8 cellular contexts compared by ENCODE assay signal in the genomic region with DNA sequence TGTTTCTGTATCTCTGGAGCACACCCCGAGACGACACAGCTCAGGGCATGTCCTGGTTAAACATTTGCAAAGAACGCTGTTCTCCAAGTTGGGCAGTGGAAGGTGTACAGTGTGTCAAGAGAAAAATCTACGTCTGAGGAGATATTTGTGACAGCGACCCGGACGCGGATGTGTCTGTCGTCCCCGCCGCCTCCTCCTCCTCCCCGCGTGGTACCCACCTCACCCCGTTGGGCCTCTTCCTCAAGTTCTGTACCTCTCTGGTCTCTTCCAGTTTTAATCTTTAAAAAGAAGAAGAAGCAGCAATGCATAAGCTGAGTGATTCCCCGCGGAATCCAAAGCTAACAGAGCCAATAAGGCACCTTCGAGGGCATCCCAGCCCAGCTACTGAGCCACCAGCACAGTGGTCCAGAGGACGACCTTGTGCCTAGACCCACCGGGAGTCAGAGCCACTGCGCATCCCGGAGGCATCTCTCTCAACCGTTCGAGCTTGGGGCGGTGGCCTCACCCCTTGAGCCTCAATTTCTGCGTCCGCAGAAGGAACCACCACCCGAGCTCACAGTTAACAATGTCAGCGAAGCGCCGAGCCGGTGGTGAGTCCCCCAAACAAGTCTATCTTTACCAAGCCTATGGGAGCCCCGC. TPM values are rescaled to one million over a fixed set of nuclear protein-coding genes. Genes with fewer than 3 reads are reported as not detected.
DNase-seq lines count a peak whose midpoint lies in the region; ATAC-seq and TF ChIP-seq lines count a peak whose summit lies in the region.

No MANE protein-coding gene starts in this region.

- H3K79me2 ChIP-seq in DND-41 (ENCODE audit: insufficient read depth, low read length) (peaks cover 68% of the 10 kb centered on the region), GM23338 (replicated peaks; ENCODE audit: insufficient read depth) (peaks cover 11% of the 10 kb centered on the region)

- H3K27ac ChIP-seq in DND-41 (ENCODE audit: low read length) (peak overlapping the region; percentile 69), GM23338 (ENCODE audit: low read depth) (no peak overlapping the region), skeletal muscle tissue (ENCODE audit: low read depth, low read length) (peak overlapping the region; percentile 81)

- peak; percentile 39 for ATAC-seq in DND-41 (ENCODE audit: insufficient read depth, low read depth)
- peak; percentile 9 for ATAC-seq in GM23338
- peak; percentile 25 for ATAC-seq in left ventricle myocardium superior

- H3F3A ChIP-seq in GM23338 (replicated peaks; ENCODE audit: low read depth) = peaks cover 9% of the 10 kb centered on the region; the same call in 1 of the 2 replicates

- H3K9me2 ChIP-seq in GM23338 (ENCODE audit: insufficient read depth) = no peaks in the 10 kb centered on the region

- no peak for TF ChIP-seq POLR2A in NB4 (IDR thresholded peaks at IDR 0.05; ENCODE audit: extremely low read depth, insufficient read length)

- H3K4me3 ChIP-seq in DND-41 (ENCODE audit: low read depth in 1 of 2, low read length in 2 of 2) = peak overlapping the region; percentile 73 to 91
- H3K4me3 ChIP-seq in GM23338 = peak overlapping the region; percentile 97
- H3K4me3 ChIP-seq in NB4 (ENCODE audit: low read depth, low read length) = peak overlapping the region; percentile 99
- peak overlapping the region; percentile 91 to 100 (median 99) for H3K4me3 ChIP-seq in skeletal muscle tissue (ENCODE audit: low read length in 3 of 3)

- peaks cover 11% of the 10 kb centered on the region for H3K27me3 Mint-ChIP-seq in GM23338 (ENCODE audit: insufficient read depth, low read depth, poor library complexity)

- H3K4me3 Mint-ChIP-seq in GM23338 = peak overlapping the region; percentile 98

- no peaks in the 10 kb centered on the region; the same call in 2 of the 3 replicates for H3K9me3 Mint-ChIP-seq in GM23338

- DNase-seq in DND-41 (peak; percentile 43), GM23338 (ENCODE audit: low spot score) (no peak), NB4 (ENCODE audit: low read depth) (peak; percentile 47), left ventricle myocardium superior (no peak), SHP77 (lab: John Stamatoyannopoulos, UW) (no peak), pons (ENCODE audit: low spot score) (no peak)
- peak; percentile 51 for DNase-seq in activated naive CD4-positive, alpha-beta T cell treated with anti-CD3 and anti-CD28 coated beads, Interleukin-2, amount 50 U/mL, for 16 hours

- intact Hi-C loops in left ventricle myocardium superior (cut with micrococcal nuclease) = no loop called here

- H3K27me3 ChIP-seq in DND-41 (ENCODE audit: insufficient read depth, low read length, poor library complexity) (no peaks in the 10 kb centered on the region), GM23338 (ENCODE audit: insufficient read depth) (no peaks in the 10 kb centered on the region), skeletal muscle tissue (ENCODE audit: control insufficient read depth in 3 of 3, insufficient read depth in 3 of 3, low read length in 3 of 3) (no peaks in the 10 kb centered on the region)

- peak overlapping the region; percentile 95 for H3K27ac Mint-ChIP-seq in GM23338

- H3K36me3 ChIP-seq in DND-41 (ENCODE audit: insufficient read depth, low read length) (peaks cover 49% of the 10 kb centered on the region), GM23338 (ENCODE audit: insufficient read depth) (peaks cover 21% of the 10 kb centered on the region), skeletal muscle tissue (ENCODE audit: control insufficient read depth in 3 of 3, insufficient read depth in 3 of 3, low read length in 3 of 3) (peaks cover 26 to 40% (median 37%) of the 10 kb centered on the region in 3 donors)

- H2AFZ ChIP-seq in DND-41 (ENCODE audit: low read depth, low read length) = peak overlapping the region; percentile 75
- peak overlapping the region; percentile 97; the same call in 1 of the 2 replicates for H2AFZ ChIP-seq in GM23338

- peaks cover 28% of the 10 kb centered on the region for H3K36me3 Mint-ChIP-seq in GM23338 (ENCODE audit: low read depth)

- H3K9ac ChIP-seq in DND-41 (ENCODE audit: low read depth, low read length) (peak overlapping the region; percentile 64), skeletal muscle tissue (ENCODE audit: low read depth in 1 of 3, low read length in 3 of 3) (peak overlapping the region; percentile 91 to 95 (median 94))

- peak overlapping the region; percentile 79 for H3K4me2 ChIP-seq in DND-41 (ENCODE audit: insufficient read depth, low read length)
- H3K4me2 ChIP-seq in GM23338 = peak overlapping the region; percentile 99

- H3K9me3 ChIP-seq in DND-41 (ENCODE audit: insufficient read depth, low read length, severe bottlenecking) = no peaks in the 10 kb centered on the region
- H3K9me3 ChIP-seq in skeletal muscle tissue (ENCODE audit: control insufficient read depth in 3 of 3, low read length in 3 of 3) = no peaks in the 10 kb centered on the region

- TF ChIP-seq CTCF in DND-41 (IDR thresholded peaks at IDR 0.05; ENCODE audit: borderline replicate concordance, extremely low read depth, low read length, poor library complexity, severe bottlenecking) = no peak
- no peak for TF ChIP-seq CTCF in GM23338 (conservative IDR thresholded peaks at IDR 0.05; ENCODE audit: low read depth in 2 of 2)
- TF ChIP-seq CTCF in NB4 (IDR thresholded peaks at IDR 0.05; ENCODE audit: low read depth, low read length) = no peak

- H3K4me1 ChIP-seq in DND-41 (ENCODE audit: insufficient read depth, low read length) = peaks cover 28% of the 10 kb centered on the region
- H3K4me1 ChIP-seq in GM23338 (ENCODE audit: insufficient read depth) = peaks cover 34% of the 10 kb centered on the region
- peaks cover 22 to 39% (median 23%) of the 10 kb centered on the region in 3 donors for H3K4me1 ChIP-seq in skeletal muscle tissue (ENCODE audit: control insufficient read depth in 3 of 3, insufficient read depth in 3 of 3, low read length in 3 of 3)

- H4K20me1 ChIP-seq in DND-41 (ENCODE audit: insufficient read depth, low read length) = peaks cover 9% of the 10 kb centered on the region
- H4K20me1 ChIP-seq in GM23338 (replicated peaks; ENCODE audit: insufficient read depth) = no peaks in the 10 kb centered on the region

- peaks cover 41% of the 10 kb centered on the region for H3K4me1 Mint-ChIP-seq in GM23338

RNA-seq across cellular contexts. Expression of gene C9orf78, which starts 0.5 kb away (rescaled TPM):
- total RNA-seq in GM23338 (2014; rRNA removed; shearing (Covaris generic)) = 34.4 and 46.1 TPM in 2 replicates
- polyA plus RNA-seq in GM23338 (2016; fragmentation: Nextera tagmentation; extraction: Ambion mirVana) = 72.8 and 84.6 TPM in 2 replicates
- total RNA-seq in left ventricle myocardium superior (35.6 TPM), skeletal muscle tissue (32.9 TPM)

RNA-seq across cellular contexts. Expression of gene USP20, which starts 0.7 kb away (rescaled TPM):
- total RNA-seq in GM23338 (2014; rRNA removed; shearing (Covaris generic)) = 12.0 and 13.0 TPM in 2 replicates
- polyA plus RNA-seq in GM23338 (2016; fragmentation: Nextera tagmentation; extraction: Ambion mirVana) = 9.9 and 10.4 TPM in 2 replicates
- total RNA-seq in left ventricle myocardium superior (11.6 TPM), skeletal muscle tissue (3.7 TPM)

RNA-seq across cellular contexts. Expression of gene TOR1A, which starts 10.7 kb away (rescaled TPM):
- 33.9 and 45.7 TPM in 2 replicates for total RNA-seq in GM23338 (2014; rRNA removed; shearing (Covaris generic))
- 23.6 and 24.2 TPM in 2 replicates for polyA plus RNA-seq in GM23338 (2016; fragmentation: Nextera tagmentation; extraction: Ambion mirVana)
- total RNA-seq in left ventricle myocardium superior (11.7 TPM), skeletal muscle tissue (11.0 TPM)

RNA-seq across cellular contexts. Expression of gene TOR1B, which starts 31.6 kb away (rescaled TPM):
- 36.2 and 42.4 TPM in 2 replicates for total RNA-seq in GM23338 (2014; rRNA removed; shearing (Covaris generic))
- 8.8 and 10.6 TPM in 2 replicates for polyA plus RNA-seq in GM23338 (2016; fragmentation: Nextera tagmentation; extraction: Ambion mirVana)
- 8.7 TPM for total RNA-seq in left ventricle myocardium superior
- total RNA-seq in skeletal muscle tissue = 15.7 TPM

Comparison
In these comparisons a context has a peak if more than half of its experiments do, and no peak if none do; other contexts are left out.
1. DNase-seq: peak in DND-41 (single experiment), NB4 (single experiment) and activated naive CD4-positive, alpha-beta T cell treated with anti-CD3 and anti-CD28 coated beads, Interleukin-2, amount 50 U/mL, for 16 hours (single experiment); none in GM23338 (single experiment), left ventricle myocardium superior (single experiment), SHP77 (0 of 2) and pons (single experiment).
2. Peak in every context shown above with its lines, with median percentiles within 50 percentile points of each other: ATAC-seq and H3K4me3 ChIP-seq.